In genomic region chr10:61866700-61867368, GRCh38 we compare ENCODE assay signal across 14 cellular contexts. TPM values are rescaled to one million over a fixed set of nuclear protein-coding genes. Genes with fewer than 3 reads are reported as not detected.
DNase-seq lines count a peak whose midpoint lies in the region; ATAC-seq and TF ChIP-seq lines count a peak whose summit lies in the region.
"Had no signal": no experiment of that assay in that cellular context is flagged by ENCODE, and none has a peak within 500 bp of the region (broad histone marks: within the 10 kb centered on the region; RNA-seq: fewer than 3 reads in every experiment).

No MANE protein-coding gene starts in this region.

- no peak overlapping the region; the same call in 1 of the 2 replicates for H3K14ac ChIP-seq in IMR-90 (replicated peaks; ENCODE audit: low read depth, low read length)

- H3K27ac Mint-ChIP-seq in CD4-positive, CD25-positive, alpha-beta regulatory T cell = peak overlapping the region; percentile 38 to 67 (median 60)
- H3K27ac Mint-ChIP-seq in natural killer cell treated with Interleukin-12 subunit alpha and Interleukin-12 subunit beta and Interleukin-15 and Interleukin-18, amount 100 ng/mL, for 72 hours = no peak overlapping the region
- H3K27ac Mint-ChIP-seq: progenitor cell of endocrine pancreas, WTC11 had no signal

- H3K9ac ChIP-seq in IMR-90 (ENCODE audit: low read depth, low read length) = no peak overlapping the region

- in situ Hi-C loops in IMR-90 (cut with MboI; ENCODE audit: low sequenced_read_pairs) = no loop called here

- H3K36me3 Mint-ChIP-seq in CD4-positive, CD25-positive, alpha-beta regulatory T cell = no peaks in the 10 kb centered on the region
- no peaks in the 10 kb centered on the region for H3K36me3 Mint-ChIP-seq in natural killer cell treated with Interleukin-12 subunit alpha and Interleukin-12 subunit beta and Interleukin-15 and Interleukin-18, amount 100 ng/mL, for 72 hours
- H3K36me3 Mint-ChIP-seq: WTC11 had no signal

- H4K20me1 ChIP-seq in IMR-90 (ENCODE audit: insufficient read depth, low read length) = no peaks in the 10 kb centered on the region

- DNase-seq in CD4-positive, CD25-positive, alpha-beta regulatory T cell = no peak
- no peak for DNase-seq in IMR-90
- no peak for DNase-seq in body of pancreas
- no peak for DNase-seq in natural killer cell treated with Interleukin-12 subunit alpha and Interleukin-12 subunit beta and Interleukin-15 and Interleukin-18, amount 100 ng/mL, for 72 hours (ENCODE audit: low spot score)
- DNase-seq in germinal center (ENCODE audit: low spot score) = no peak
- no peak for DNase-seq in NCI-H187 (lab: John Stamatoyannopoulos, UW)
- no peak for DNase-seq in DMS153 (lab: John Stamatoyannopoulos, UW)
- DNase-seq: activated effector memory CD4-positive, alpha-beta T cell treated with Interleukin-2 at 50 U/mL for 16 hours; MM.1S; stimulated activated CD4-positive, alpha-beta T cell treated with anti-CD3 and anti-CD28 coated beads, Interleukin-1b, Interleukin-23, amount 100 ng/mL, for 48 hours had no signal

- H2BK15ac ChIP-seq in IMR-90 (ENCODE audit: low read depth, low read length) = peak overlapping the region; percentile 39; the same call in 2 of the 3 replicates

- H3K23ac ChIP-seq in IMR-90 (ENCODE audit: low read depth, low read length) = no peak overlapping the region

- peaks cover 2 to 8% (median 6%) of the 10 kb centered on the region in 4 donors for H3K4me1 Mint-ChIP-seq in CD4-positive, CD25-positive, alpha-beta regulatory T cell
- H3K4me1 Mint-ChIP-seq in natural killer cell treated with Interleukin-12 subunit alpha and Interleukin-12 subunit beta and Interleukin-15 and Interleukin-18, amount 100 ng/mL, for 72 hours (ENCODE audit: low read depth in 2 of 2) = peaks cover 0 to 6% of the 10 kb centered on the region in 2 donors
- H3K4me1 Mint-ChIP-seq: WTC11 had no signal

- no peak overlapping the region for H2AK5ac ChIP-seq in IMR-90 (ENCODE audit: low read depth, low read length)

- no peak for TF ChIP-seq CTCF in IMR-90 (conservative IDR thresholded peaks at IDR 0.05; ENCODE audit: low read depth, low read length)
- TF ChIP-seq CTCF in body of pancreas (IDR thresholded peaks at IDR 0.05) = no peak

- H3K56ac ChIP-seq in IMR-90 (ENCODE audit: extremely low read depth, insufficient read depth, low read length) = no peak overlapping the region

- no peak overlapping the region for H2BK120ac ChIP-seq in IMR-90 (ENCODE audit: low read depth, low read length)

- no peak overlapping the region for H2BK20ac ChIP-seq in IMR-90 (ENCODE audit: low read depth, low read length)

- no peak overlapping the region for H3K18ac ChIP-seq in IMR-90 (ENCODE audit: low read depth, low read length)

- no peak overlapping the region for H2AFZ ChIP-seq in IMR-90 (replicated peaks; ENCODE audit: low read length, poor library complexity)

- no peak for ATAC-seq in CD4-positive, CD25-positive, alpha-beta regulatory T cell (ENCODE audit: low read depth in 2 of 2)
- no peak for ATAC-seq in IMR-90 (ENCODE audit: low read depth)
- peak; percentile 27 for ATAC-seq in body of pancreas
- no peak for ATAC-seq in natural killer cell treated with Interleukin-12 subunit alpha and Interleukin-12 subunit beta and Interleukin-15 and Interleukin-18, amount 100 ng/mL, for 72 hours
- ATAC-seq: WTC11 had no signal

- CTCF ChIA-PET in IMR-90 (lab: Yijun Ruan, JAX) = interaction anchor here (0.7 kb wide), 1 partner anchor 36 kb away, joined by 3 read pairs; no protein-coding TSS in a partner anchor

- H3K36me3 ChIP-seq in CD4-positive, CD25-positive, alpha-beta regulatory T cell (ENCODE audit: control insufficient read depth, insufficient read depth, low read length) = no peaks in the 10 kb centered on the region
- H3K36me3 ChIP-seq in IMR-90 (ENCODE audit: control insufficient read depth, insufficient read depth, low read length) = no peaks in the 10 kb centered on the region
- H3K36me3 ChIP-seq in body of pancreas (replicated peaks in 1 of 2; ENCODE audit: insufficient read depth in 1 of 2, low read depth in 2 of 2) = no peaks in the 10 kb centered on the region
- H3K36me3 ChIP-seq: HAP-1 had no signal

- no peaks in the 10 kb centered on the region for H3K9me3 ChIP-seq in CD4-positive, CD25-positive, alpha-beta regulatory T cell (ENCODE audit: control insufficient read depth in 2 of 2, low read length in 2 of 2)
- H3K9me3 ChIP-seq in IMR-90 (ENCODE audit: control insufficient read depth, insufficient read depth, low read length) = no peaks in the 10 kb centered on the region
- H3K9me3 ChIP-seq in body of pancreas = no peaks in the 10 kb centered on the region
- H3K9me3 ChIP-seq: HAP-1 had no signal

- H2BK5ac ChIP-seq in IMR-90 (ENCODE audit: low read depth, low read length, poor library complexity, severe bottlenecking) = no peak overlapping the region

- no peak overlapping the region for H3K4me2 ChIP-seq in IMR-90 (ENCODE audit: low read depth, low read length)

- H4K8ac ChIP-seq in IMR-90 (ENCODE audit: low read depth in 2 of 2, low read length in 2 of 2) = no peak overlapping the region

- H3K4me3 ChIP-seq in CD4-positive, CD25-positive, alpha-beta regulatory T cell (ENCODE audit: low read depth, low read length) = peak overlapping the region; percentile 72
- H3K4me3 ChIP-seq in IMR-90 (ENCODE audit: insufficient read depth, low read depth, low read length) (no peak overlapping the region), body of pancreas (no peak overlapping the region)
- H3K4me3 ChIP-seq: HAP-1 had no signal

- no peak overlapping the region for H2AK9ac ChIP-seq in IMR-90 (replicated peaks; ENCODE audit: low read depth, low read length, poor library complexity)

- WGBS in IMR-90 (ENCODE audit: extremely low coverage in 2 of 2, insufficient read length in 1 of 2), 2 experiments = no CpG with 5 or more reads among the region's 3 CpGs
- WGBS in body of pancreas, 2 donors = 88 to 92% methylated on average over 3 of the region's 3 CpGs

- TF ChIP-seq RAD21 in IMR-90 (IDR thresholded peaks at IDR 0.05; ENCODE audit: low read length) = no peak

- H3K4me3 Mint-ChIP-seq in CD4-positive, CD25-positive, alpha-beta regulatory T cell = peak overlapping the region; percentile 49 to 87 (median 80)
- H3K4me3 Mint-ChIP-seq in natural killer cell treated with Interleukin-12 subunit alpha and Interleukin-12 subunit beta and Interleukin-15 and Interleukin-18, amount 100 ng/mL, for 72 hours = peak overlapping the region; percentile 25
- H3K4me3 Mint-ChIP-seq: WTC11 had no signal

- H3K27me3 ChIP-seq in CD4-positive, CD25-positive, alpha-beta regulatory T cell (ENCODE audit: control insufficient read depth, insufficient read depth, low read length) = no peaks in the 10 kb centered on the region
- H3K27me3 ChIP-seq in IMR-90 (ENCODE audit: control insufficient read depth, insufficient read depth, low read length) = no peaks in the 10 kb centered on the region
- H3K27me3 ChIP-seq in body of pancreas = no peaks in the 10 kb centered on the region

- H3K9me1 ChIP-seq in IMR-90 (ENCODE audit: insufficient read depth, low read length) = no peaks in the 10 kb centered on the region; the same call in 1 of the 2 replicates

- no peak overlapping the region for H3K27ac ChIP-seq in CD4-positive, CD25-positive, alpha-beta regulatory T cell (ENCODE audit: insufficient read depth, low read length, poor library complexity, severe bottlenecking)
- H3K27ac ChIP-seq in IMR-90 (ENCODE audit: insufficient read depth, low read length) (no peak overlapping the region), body of pancreas (peak overlapping the region in 3 of 4 donors; percentile 70 to 79 (median 76))
- H3K27ac ChIP-seq: C4-2B had no signal

- H3K79me1 ChIP-seq in IMR-90 (ENCODE audit: low read depth in 1 of 2, low read length in 2 of 2) = no peaks in the 10 kb centered on the region

- no peak overlapping the region for H3K4ac ChIP-seq in IMR-90 (ENCODE audit: low read depth, low read length)

- dilution Hi-C loops in IMR-90 (cut with HindIII; ENCODE audit: low sequenced_read_pairs, unreplicated experiment) = no loop called here

- no peaks in the 10 kb centered on the region for H3K4me1 ChIP-seq in CD4-positive, CD25-positive, alpha-beta regulatory T cell (ENCODE audit: control insufficient read depth, insufficient read depth, low read length, poor library complexity, severe bottlenecking)
- H3K4me1 ChIP-seq in IMR-90 (ENCODE audit: control insufficient read depth, insufficient read depth, low read length) (peaks cover 12% of the 10 kb centered on the region), body of pancreas (peaks cover 23% of the 10 kb centered on the region)

- no peaks in the 10 kb centered on the region for H3K9me3 Mint-ChIP-seq in CD4-positive, CD25-positive, alpha-beta regulatory T cell
- H3K9me3 Mint-ChIP-seq in natural killer cell treated with Interleukin-12 subunit alpha and Interleukin-12 subunit beta and Interleukin-15 and Interleukin-18, amount 100 ng/mL, for 72 hours = no peaks in the 10 kb centered on the region
- H3K9me3 Mint-ChIP-seq: WTC11 had no signal

- BruUV-seq in IMR-90 (replicated peaks; lab: Mats Ljungman, UMichigan) = no TSS peak

- intact Hi-C loops in IMR-90 (cut with micrococcal nuclease) (no loop called here), body of pancreas (cut with DNase I) (no loop called here)

- H4K91ac ChIP-seq in IMR-90 (ENCODE audit: insufficient read depth, low read depth, low read length) = no peak overlapping the region

- POLR2A ChIA-PET in IMR-90 (lab: Charles Lee; ENCODE audit: unreplicated experiment) = no interaction called here

- peaks cover 5% of the 10 kb centered on the region for H3K27me3 Mint-ChIP-seq in CD4-positive, CD25-positive, alpha-beta regulatory T cell
- H3K27me3 Mint-ChIP-seq in natural killer cell treated with Interleukin-12 subunit alpha and Interleukin-12 subunit beta and Interleukin-15 and Interleukin-18, amount 100 ng/mL, for 72 hours = peaks cover 0 to 3% of the 10 kb centered on the region in 2 donors
- H3K27me3 Mint-ChIP-seq: progenitor cell of endocrine pancreas had no signal

- TF ChIP-seq POLR2A in IMR-90 (IDR thresholded peaks at IDR 0.05; ENCODE audit: low read depth, low read length) (no peak), body of pancreas (IDR thresholded peaks at IDR 0.05) (no peak)

- no peak overlapping the region for H4K5ac ChIP-seq in IMR-90 (ENCODE audit: low read depth, low read length)

RNA-seq across cellular contexts. Expression of gene ARID5B, which starts 34.7 kb away (rescaled TPM):
- 169 TPM for total RNA-seq in CD4-positive, CD25-positive, alpha-beta regulatory T cell
- polyA plus RNA-seq in CD4-positive, CD25-positive, alpha-beta regulatory T cell = 10 to 100 TPM; 58.1 to 67.2 (median 62.5) TPM
- total RNA-seq in IMR-90 (2012; rRNA removed) = 125 and 140 TPM in 2 replicates
- polyA plus RNA-seq in IMR-90 (2012; rRNA removed) = 41.0 and 43.7 TPM in 2 replicates
- polyA plus RNA-seq in IMR-90 (2012; cell fraction: cytosol; rRNA removed) = 13.5 and 19.6 TPM in 2 replicates
- polyA plus RNA-seq in IMR-90 (2012; cell fraction: nucleus; rRNA removed; ENCODE audit: low replicate concordance) = 21.1 and 46.7 TPM in 2 replicates
- total RNA-seq in body of pancreas = 10 to 100 TPM; 16.1 to 17.1 TPM
- total RNA-seq in natural killer cell treated with Interleukin-12 subunit alpha and Interleukin-12 subunit beta and Interleukin-15 and Interleukin-18, amount 100 ng/mL, for 72 hours = 10 to 100 TPM; 46.1 to 51.7 TPM

Comparison
In these comparisons a context has a peak if more than half of its experiments do, and no peak if none do; other contexts are left out.
1. H3K27ac ChIP-seq: peak in body of pancreas (3 of 4); none in CD4-positive, CD25-positive, alpha-beta regulatory T cell (single experiment) and IMR-90 (single experiment).
2. H3K27ac Mint-ChIP-seq: peak in CD4-positive, CD25-positive, alpha-beta regulatory T cell (3 of 3); none in natural killer cell treated with Interleukin-12 subunit alpha and Interleukin-12 subunit beta and Interleukin-15 and Interleukin-18, amount 100 ng/mL, for 72 hours (0 of 2).